In the genomic region with DNA sequence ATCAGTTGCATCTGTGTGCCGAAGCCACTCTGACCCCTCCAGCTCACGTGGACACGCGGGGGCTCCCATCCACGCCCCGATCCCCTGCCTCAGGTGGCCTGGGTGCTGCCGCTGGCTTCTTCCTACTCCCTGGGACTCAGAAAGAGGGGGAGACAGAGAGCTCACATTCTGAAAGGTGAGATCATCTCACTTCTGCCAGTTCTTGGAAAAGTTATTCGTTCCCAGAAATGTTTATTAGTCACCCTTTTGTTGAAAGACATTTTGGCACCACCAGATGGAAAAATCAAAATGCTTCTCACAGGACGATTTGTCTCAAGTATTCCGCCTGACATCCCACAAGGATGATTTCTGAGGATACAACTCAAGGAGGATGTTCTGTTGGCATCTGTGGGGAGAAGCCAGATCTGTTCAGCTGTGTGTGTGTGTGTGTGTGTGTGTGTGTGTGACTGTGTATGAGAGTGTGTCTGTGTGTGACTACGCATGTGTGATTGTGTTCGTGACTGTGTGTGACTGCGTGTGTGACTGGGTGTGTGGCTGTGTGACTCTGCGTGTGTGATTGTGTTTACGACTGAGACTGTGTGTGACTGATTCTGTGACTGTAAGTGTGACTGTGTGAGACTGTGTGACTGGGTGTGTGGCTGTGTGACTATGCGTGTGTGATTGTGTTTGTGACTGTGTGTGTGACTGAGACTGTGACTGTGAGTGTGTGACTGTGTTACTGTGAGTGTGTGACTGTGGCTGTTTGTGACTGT, we compare ENCODE assay signal across 11 cellular contexts.
DNase-seq lines count a peak whose midpoint lies in the region; ATAC-seq and TF ChIP-seq lines count a peak whose summit lies in the region.
"Had no signal": no experiment of that assay in that cellular context is flagged by ENCODE, and none has a peak within 500 bp of the region (broad histone marks: within the 10 kb centered on the region; RNA-seq: fewer than 3 reads in every experiment).

No MANE protein-coding gene starts in this region.

- no peaks in the 10 kb centered on the region for H4K20me1 ChIP-seq in SK-N-SH (ENCODE audit: insufficient read depth)

- peaks cover 13 to 19% (median 19%) of the 10 kb centered on the region in 3 donors for H3K27me3 Mint-ChIP-seq in CD14-positive monocyte (ENCODE audit: low read depth in 3 of 3)

- no peaks in the 10 kb centered on the region for H3F3A ChIP-seq in SK-N-SH (replicated peaks; ENCODE audit: insufficient read depth)

- no peak overlapping the region for H3K4me2 ChIP-seq in SK-N-SH

- intact Hi-C loops in CD14-positive monocyte (cut with micrococcal nuclease): no loop called here

- CTCF ChIA-PET in SK-N-SH (lab: Yijun Ruan, JAX): no interaction called here

- no peaks in the 10 kb centered on the region for H3K9me3 ChIP-seq in SK-N-SH
- H3K9me3 ChIP-seq: upper lobe of left lung had no signal

- H3K4me3 ChIP-seq in SK-N-SH (ENCODE audit: low read depth in 2 of 2, low read length in 1 of 2) (no peak overlapping the region), fibroblast of pulmonary artery (replicated peaks; ENCODE audit: low read depth, low read length) (no peak overlapping the region)
- H3K4me3 ChIP-seq: upper lobe of left lung had no signal

- no peaks in the 10 kb centered on the region for H3K9me3 Mint-ChIP-seq in stimulated activated effector memory CD8-positive, alpha-beta T cell treated with anti-CD3 and anti-CD28 coated beads, Interleukin-12 subunit alpha, Interleukin-12 subunit beta, amount 100 ng/mL, for 72 hours
- H3K9me3 Mint-ChIP-seq in CD14-positive monocyte: no peaks in the 10 kb centered on the region

- H3K36me3 ChIP-seq in SK-N-SH (replicated peaks in 1 of 2; ENCODE audit: control insufficient read depth in 1 of 2, insufficient read depth in 2 of 2, low read length in 1 of 2): no peaks in the 10 kb centered on the region
- H3K36me3 ChIP-seq: upper lobe of left lung had no signal

- H3K9ac ChIP-seq in SK-N-SH: no peak overlapping the region

- no peak overlapping the region for H3K27ac Mint-ChIP-seq in stimulated activated effector memory CD8-positive, alpha-beta T cell treated with anti-CD3 and anti-CD28 coated beads, Interleukin-12 subunit alpha, Interleukin-12 subunit beta, amount 100 ng/mL, for 72 hours
- no peak overlapping the region for H3K27ac Mint-ChIP-seq in CD14-positive monocyte

- no peaks in the 10 kb centered on the region for H3K36me3 Mint-ChIP-seq in stimulated activated effector memory CD8-positive, alpha-beta T cell treated with anti-CD3 and anti-CD28 coated beads, Interleukin-12 subunit alpha, Interleukin-12 subunit beta, amount 100 ng/mL, for 72 hours
- no peaks in the 10 kb centered on the region for H3K36me3 Mint-ChIP-seq in CD14-positive monocyte

- H3K27ac ChIP-seq in SK-N-SH (ENCODE audit: low read depth in 2 of 2, low read length in 1 of 2): no peak overlapping the region
- H3K27ac ChIP-seq: upper lobe of left lung had no signal

- no peaks in the 10 kb centered on the region for H3K79me2 ChIP-seq in SK-N-SH (ENCODE audit: insufficient read depth)

- DNase-seq in GM04503 (ENCODE audit: low read depth): peak; percentile 92
- DNase-seq in SK-N-SH: no peak
- peak; percentile 81 for DNase-seq in fibroblast of pulmonary artery (ENCODE audit: low read depth)
- no peak for DNase-seq in stimulated activated effector memory CD8-positive, alpha-beta T cell treated with anti-CD3 and anti-CD28 coated beads, Interleukin-12 subunit alpha, Interleukin-12 subunit beta, amount 100 ng/mL, for 72 hours (ENCODE audit: low spot score in 2 of 2)
- no peak for DNase-seq in stimulated activated CD4-positive, alpha-beta T cell treated with anti-CD3 and anti-CD28 coated beads, Interleukin-15, amount 100 ng/mL, for 24 hours
- no peak for DNase-seq in CD14-positive monocyte (ENCODE audit: low spot score)
- DNase-seq: head of caudate nucleus, T-helper 9 cell, upper lobe of left lung had no signal

- no peak overlapping the region for H3K4me3 Mint-ChIP-seq in stimulated activated effector memory CD8-positive, alpha-beta T cell treated with anti-CD3 and anti-CD28 coated beads, Interleukin-12 subunit alpha, Interleukin-12 subunit beta, amount 100 ng/mL, for 72 hours
- no peak overlapping the region for H3K4me3 Mint-ChIP-seq in CD14-positive monocyte

- no peak for TF ChIP-seq RAD21 in SK-N-SH (IDR thresholded peaks at IDR 0.05; ENCODE audit: low read length)

- TF ChIP-seq EP300 in SK-N-SH (IDR thresholded peaks at IDR 0.05; ENCODE audit: borderline replicate concordance in 1 of 2, low read depth in 1 of 2, low read length in 1 of 2): no peak

- peak; percentile 50 for ATAC-seq in stimulated activated effector memory CD8-positive, alpha-beta T cell treated with anti-CD3 and anti-CD28 coated beads, Interleukin-12 subunit alpha, Interleukin-12 subunit beta, amount 100 ng/mL, for 72 hours
- ATAC-seq in HG03159 (IDR thresholded peaks at IDR 0.05; ENCODE audit: unreplicated experiment): no peak
- ATAC-seq in HG03139 (IDR thresholded peaks at IDR 0.05; ENCODE audit: unreplicated experiment): no peak

- no peaks in the 10 kb centered on the region for H3K27me3 ChIP-seq in SK-N-SH (ENCODE audit: insufficient read depth)

- WGBS in SK-N-SH (ENCODE audit: low lambda C conversion rate): 62% methylated on average over 16 of the region's 16 CpGs

- H3K4me1 ChIP-seq in SK-N-SH (ENCODE audit: control insufficient read depth in 1 of 2, insufficient read depth in 2 of 2, low read depth in 1 of 2, low read length in 1 of 2): peaks cover 0 to 13% of the 10 kb centered on the region in 2 experiments; a peak in 1 of 4 replicates
- H3K4me1 ChIP-seq: upper lobe of left lung had no signal

- POLR2A ChIA-PET in SK-N-SH (lab: Yijun Ruan, JAX): no interaction called here

- H3K9me2 ChIP-seq in SK-N-SH: no peaks in the 10 kb centered on the region

- H3K4me1 Mint-ChIP-seq in stimulated activated effector memory CD8-positive, alpha-beta T cell treated with anti-CD3 and anti-CD28 coated beads, Interleukin-12 subunit alpha, Interleukin-12 subunit beta, amount 100 ng/mL, for 72 hours: no peaks in the 10 kb centered on the region
- no peaks in the 10 kb centered on the region for H3K4me1 Mint-ChIP-seq in CD14-positive monocyte

- H2AFZ ChIP-seq in SK-N-SH (ENCODE audit: low read depth): no peak overlapping the region

- no peak for TF ChIP-seq CTCF in SK-N-SH (IDR thresholded peaks at IDR 0.05)
- no peak for TF ChIP-seq CTCF in fibroblast of pulmonary artery (IDR thresholded peaks at IDR 0.05; ENCODE audit: low read length, missing control alignments)
- TF ChIP-seq CTCF in CD14-positive monocyte (IDR thresholded peaks at IDR 0.05): no peak

TF ChIP-seq in SK-N-SH, 30 proteins besides CTCF, POLR2A, EP300 and RAD21:
- no peak for TF ChIP-seq TAF1 (IDR thresholded peaks at IDR 0.05; ENCODE audit: borderline replicate concordance, low read depth, low read length)
- TF ChIP-seq FOSL2 (IDR thresholded peaks at IDR 0.05; ENCODE audit: borderline replicate concordance, low read depth): 0 out of 2 replicates have a peak, but pooled peaks have one; percentile 10
TF ChIP-seq in SK-N-SH: peak in this region for 1.

Comparison
In these comparisons a context has a peak if more than half of its experiments do, and no peak if none do; other contexts are left out.
1. DNase-seq: peak in GM04503 (single experiment) and fibroblast of pulmonary artery (single experiment); none in SK-N-SH (single experiment), stimulated activated effector memory CD8-positive, alpha-beta T cell treated with anti-CD3 and anti-CD28 coated beads, Interleukin-12 subunit alpha, Interleukin-12 subunit beta, amount 100 ng/mL, for 72 hours (0 of 2), stimulated activated CD4-positive, alpha-beta T cell treated with anti-CD3 and anti-CD28 coated beads, Interleukin-15, amount 100 ng/mL, for 24 hours (single experiment) and CD14-positive monocyte (single experiment).